In genomic region chr1:59355361-59355760, GRCh38 we compare ENCODE assay signal across 10 cellular contexts. TPM values are rescaled to one million over a fixed set of nuclear protein-coding genes. Genes with fewer than 3 reads are reported as not detected.
A peak's percentile ranks its signal among the peaks of the same experiment; 100 is the strongest.
DNase-seq lines count a peak whose midpoint lies in the region; ATAC-seq and TF ChIP-seq lines count a peak whose summit lies in the region.
"Had no signal": no experiment of that assay in that cellular context is flagged by ENCODE, and none has a peak within 500 bp of the region (broad histone marks: within the 10 kb centered on the region; RNA-seq: fewer than 3 reads in every experiment).

No MANE protein-coding gene starts in this region.

- H3K4me3 ChIP-seq in Caco-2 (ENCODE audit: low read depth, low read length) = no peak overlapping the region

- H3K9me3 Mint-ChIP-seq in nephron (no peaks in the 10 kb centered on the region), Caco-2 (ENCODE audit: unreplicated experiment) (no peaks in the 10 kb centered on the region)

- no peak overlapping the region for H3K4me3 Mint-ChIP-seq in nephron
- H3K4me3 Mint-ChIP-seq in Caco-2 (ENCODE audit: unreplicated experiment) = no peak overlapping the region

- H3K36me3 Mint-ChIP-seq in nephron (ENCODE audit: low read depth) = no peaks in the 10 kb centered on the region
- H3K36me3 Mint-ChIP-seq in Caco-2 (ENCODE audit: insufficient read depth, unreplicated experiment) = no peaks in the 10 kb centered on the region

- no peak for TF ChIP-seq CTCF in nephron (IDR thresholded peaks at IDR 0.05; ENCODE audit: unreplicated experiment in 3 of 3)
- no peak for TF ChIP-seq CTCF in Caco-2 (IDR thresholded peaks at IDR 0.05; ENCODE audit: insufficient read depth in 1 of 2, low read depth in 1 of 2, low read length in 1 of 2, severe bottlenecking in 1 of 2, unreplicated experiment in 1 of 2)

- H3K4me1 Mint-ChIP-seq in nephron = peaks cover 46% of the 10 kb centered on the region
- H3K4me1 Mint-ChIP-seq in Caco-2 (ENCODE audit: low read depth, unreplicated experiment) = peaks cover 6% of the 10 kb centered on the region

- BruUV-seq in Caco-2 (replicated peaks; lab: Mats Ljungman, UMichigan) = no TSS peak

- ATAC-seq in GM18867 (IDR thresholded peaks at IDR 0.05; ENCODE audit: unreplicated experiment) (peak; percentile 70), GM21529 (IDR thresholded peaks at IDR 0.05; ENCODE audit: unreplicated experiment) (peak; percentile 82), HG03457 (IDR thresholded peaks at IDR 0.05; ENCODE audit: unreplicated experiment) (peak; percentile 73), HG03097 (IDR thresholded peaks at IDR 0.05; ENCODE audit: low FRiP score, unreplicated experiment) (no peak)

- DNase-seq in stimulated activated CD8-positive, alpha-beta memory T cell treated with anti-CD3 and anti-CD28 coated beads, Interleukin-4, amount 100 ng/mL, for 48 hours = no peak
- DNase-seq in NCI-H345 (lab: John Stamatoyannopoulos, UW) (no peak), Caco-2 (no peak)
- DNase-seq: NCI-H510A had no signal

- no peaks in the 10 kb centered on the region for H3K27me3 Mint-ChIP-seq in nephron (ENCODE audit: low read depth)
- no peaks in the 10 kb centered on the region for H3K27me3 Mint-ChIP-seq in Caco-2 (ENCODE audit: insufficient read depth, unreplicated experiment)
- H3K27me3 Mint-ChIP-seq: progenitor cell of endocrine pancreas had no signal

- no peaks in the 10 kb centered on the region for H3K4me1 ChIP-seq in Caco-2

- POLR2A ChIA-PET in Caco-2 (lab: Charles Lee) = interaction anchor here (0.6 kb wide), 1 partner anchor 254 kb away, joined by 3 read pairs; no protein-coding TSS in a partner anchor

- peak overlapping the region; percentile 42 to 78 (median 53) for H3K27ac Mint-ChIP-seq in nephron
- no peak overlapping the region for H3K27ac Mint-ChIP-seq in Caco-2 (ENCODE audit: unreplicated experiment)
- H3K27ac Mint-ChIP-seq: progenitor cell of endocrine pancreas had no signal

- no peaks in the 10 kb centered on the region for H3K9me3 ChIP-seq in Caco-2

- no peaks in the 10 kb centered on the region for H3K27me3 ChIP-seq in Caco-2 (replicated peaks; ENCODE audit: control insufficient read depth, insufficient read depth, low read length)

- H3K36me3 ChIP-seq in Caco-2 (ENCODE audit: control insufficient read depth, insufficient read depth, low read length) = no peaks in the 10 kb centered on the region

- CTCF ChIA-PET in Caco-2 (lab: Charles Lee) = no interaction called here

- intact Hi-C loops in Caco-2 (cut with micrococcal nuclease; ENCODE audit: unreplicated experiment) = no loop called here

RNA-seq across cellular contexts. Expression of gene FGGY, which starts 58.5 kb away (rescaled TPM):
- 3.4 and 6.4 TPM in 2 replicates for total RNA-seq in Caco-2 (2022)
